1 cellular context compared by ENCODE assay signal in the genomic region with DNA sequence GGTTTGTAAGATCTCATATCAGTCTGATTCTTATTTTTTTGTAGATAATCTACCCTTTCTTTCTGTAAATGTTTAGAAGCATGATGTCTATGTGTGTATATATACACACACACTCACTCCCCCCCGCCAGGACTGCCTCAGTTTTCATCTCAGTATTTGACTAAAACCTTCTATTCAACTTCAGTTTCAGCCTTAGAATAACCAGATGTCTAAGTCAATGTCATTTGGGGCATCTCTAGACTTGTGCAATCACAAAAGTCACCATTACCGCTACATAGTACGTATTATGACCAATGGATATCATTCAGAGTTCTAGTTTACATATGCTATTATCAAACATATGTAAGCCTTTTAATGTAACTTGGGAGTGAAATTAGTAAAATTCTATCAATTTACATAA.
TF ChIP-seq lines count a peak whose summit lies in the region.

No MANE protein-coding gene starts in this region.

TF ChIP-seq in IMR-90, 13 proteins besides CTCF, POLR2A, EP300 and RAD21:
- TF ChIP-seq CHD1 (IDR thresholded peaks at IDR 0.05; ENCODE audit: low read depth, low read length): no peak
- no peak for TF ChIP-seq MAFK (IDR thresholded peaks at IDR 0.05; ENCODE audit: low read depth, low read length)
- TF ChIP-seq SMC3 (IDR thresholded peaks at IDR 0.05; ENCODE audit: low read depth, low read length): no peak
- no peak for TF ChIP-seq MXI1 (IDR thresholded peaks at IDR 0.05; ENCODE audit: borderline replicate concordance, low read depth, low read length)
- TF ChIP-seq RFX5 (IDR thresholded peaks at IDR 0.05; ENCODE audit: low read depth, low read length): no peak
- no peak for TF ChIP-seq BHLHE40 (IDR thresholded peaks at IDR 0.05; ENCODE audit: low read depth, low read length)
